In genomic region chr1:235213752-235214151, GRCh38 we compare ENCODE assay signal across 8 cellular contexts.
"Had no signal": no experiment of that assay in that cellular context is flagged by ENCODE, and none has a peak within 500 bp of the region (broad histone marks: within the 10 kb centered on the region; RNA-seq: fewer than 3 reads in every experiment).

No MANE protein-coding gene starts in this region.

- H3K9me3 Mint-ChIP-seq: endodermal cell had no signal

- DNase-seq: activated gamma-delta T cell treated with Interleukin-2 at 50 U/mL for 16 hours; brain microvascular endothelial cell; endodermal cell; erythroblast; kidney glomerular epithelial cell; stimulated activated CD4-positive, alpha-beta T cell treated with anti-CD3 and anti-CD28 coated beads, Interleukin-4, amount 100 ng/mL, for 4 hours; thyroid gland; uterus had no signal

- H3K4me1 Mint-ChIP-seq: endodermal cell had no signal

- H3K4me3 Mint-ChIP-seq: endodermal cell had no signal

- H3K27ac Mint-ChIP-seq: endodermal cell had no signal
